2 cellular contexts compared by ENCODE assay signal in the genomic region with DNA sequence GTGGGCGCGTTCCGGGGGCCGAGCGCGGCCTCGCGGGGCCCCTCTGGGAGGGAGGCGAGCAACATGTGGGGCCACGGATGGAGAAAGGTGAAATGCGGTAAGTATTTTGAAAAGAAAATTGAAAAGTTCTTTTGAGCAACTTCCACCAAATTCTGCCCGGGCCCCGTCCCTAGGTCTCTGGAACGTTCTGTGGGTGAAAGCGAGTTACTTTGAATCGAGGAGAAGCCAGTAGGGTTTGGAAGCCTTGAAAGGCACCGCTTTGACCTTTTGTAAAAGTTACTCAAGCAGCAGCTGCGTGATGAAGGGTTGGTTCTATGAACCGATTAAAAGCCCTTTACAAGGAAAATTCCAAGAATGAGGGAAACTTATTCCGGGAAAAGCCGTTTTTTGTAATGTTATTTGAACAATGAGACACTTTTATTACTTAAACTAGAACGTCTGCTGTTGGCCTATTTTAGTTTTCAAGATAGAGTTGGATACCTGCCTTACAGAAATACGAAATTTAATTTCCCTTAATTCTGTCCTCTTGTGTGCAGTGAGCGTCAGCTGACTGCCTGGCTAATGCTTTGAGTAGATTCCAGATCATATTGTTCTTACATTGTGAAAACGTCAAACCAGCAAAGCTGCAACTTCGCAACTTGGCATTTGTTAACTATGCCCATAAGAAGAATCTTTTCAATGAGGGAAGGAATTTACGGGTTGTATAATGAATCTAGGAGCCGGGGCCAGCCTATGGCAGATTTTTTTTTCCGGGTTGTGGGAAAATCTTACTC.
TF ChIP-seq lines count a peak whose summit lies in the region.

No MANE protein-coding gene starts in this region.

TF ChIP-seq in SK-N-SH, 30 proteins besides CTCF, POLR2A, EP300 and RAD21:
- TF ChIP-seq NRF1 (IDR thresholded peaks at IDR 0.05; ENCODE audit: low read depth, low read length): no peak
- peak; percentile 44; the same call in 1 of the 2 replicates for TF ChIP-seq USF1 (IDR thresholded peaks at IDR 0.05; ENCODE audit: borderline replicate concordance, low read depth)
- no peak for TF ChIP-seq NFIC (IDR thresholded peaks at IDR 0.05; ENCODE audit: borderline replicate concordance)
- TF ChIP-seq, protein P1, sequence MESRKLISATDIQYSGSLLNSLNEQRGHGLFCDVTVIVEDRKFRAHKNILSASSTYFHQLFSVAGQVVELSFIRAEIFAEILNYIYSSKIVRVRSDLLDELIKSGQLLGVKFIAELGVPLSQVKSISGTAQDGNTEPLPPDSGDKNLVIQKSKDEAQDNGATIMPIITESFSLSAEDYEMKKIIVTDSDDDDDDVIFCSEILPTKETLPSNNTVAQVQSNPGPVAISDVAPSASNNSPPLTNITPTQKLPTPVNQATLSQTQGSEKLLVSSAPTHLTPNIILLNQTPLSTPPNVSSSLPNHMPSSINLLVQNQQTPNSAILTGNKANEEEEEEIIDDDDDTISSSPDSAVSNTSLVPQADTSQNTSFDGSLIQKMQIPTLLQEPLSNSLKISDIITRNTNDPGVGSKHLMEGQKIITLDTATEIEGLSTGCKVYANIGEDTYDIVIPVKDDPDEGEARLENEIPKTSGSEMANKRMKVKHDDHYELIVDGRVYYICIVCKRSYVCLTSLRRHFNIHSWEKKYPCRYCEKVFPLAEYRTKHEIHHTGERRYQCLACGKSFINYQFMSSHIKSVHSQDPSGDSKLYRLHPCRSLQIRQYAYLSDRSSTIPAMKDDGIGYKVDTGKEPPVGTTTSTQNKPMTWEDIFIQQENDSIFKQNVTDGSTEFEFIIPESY (IDR thresholded peaks at IDR 0.05; ENCODE audit: borderline replicate concordance, low read depth): no peak

TF ChIP-seq in endothelial cell of umbilical vein, 7 proteins besides CTCF, POLR2A, EP300 and RAD21:
- TF ChIP-seq MAX (IDR thresholded peaks at IDR 0.05; ENCODE audit: insufficient read depth, insufficient read length): no peak
- no peak for TF ChIP-seq JUN (IDR thresholded peaks at IDR 0.05; ENCODE audit: borderline replicate concordance, insufficient read depth, insufficient read length, low read depth)
- no peak for TF ChIP-seq GATA2 (IDR thresholded peaks at IDR 0.05; ENCODE audit: insufficient read depth, insufficient read length, low read depth, low read length)
- TF ChIP-seq FOS (IDR thresholded peaks at IDR 0.05; ENCODE audit: borderline replicate concordance, insufficient read depth, low read length): no peak
- TF ChIP-seq POLR2AphosphoS5 (IDR thresholded peaks at IDR 0.05; ENCODE audit: insufficient read depth, low read depth, low read length): no peak
- TF ChIP-seq MYC (IDR thresholded peaks at IDR 0.05; ENCODE audit: low read depth, low read length): no peak
